Comparison of ENCODE assay signal across 21 cellular contexts in the genomic region with DNA sequence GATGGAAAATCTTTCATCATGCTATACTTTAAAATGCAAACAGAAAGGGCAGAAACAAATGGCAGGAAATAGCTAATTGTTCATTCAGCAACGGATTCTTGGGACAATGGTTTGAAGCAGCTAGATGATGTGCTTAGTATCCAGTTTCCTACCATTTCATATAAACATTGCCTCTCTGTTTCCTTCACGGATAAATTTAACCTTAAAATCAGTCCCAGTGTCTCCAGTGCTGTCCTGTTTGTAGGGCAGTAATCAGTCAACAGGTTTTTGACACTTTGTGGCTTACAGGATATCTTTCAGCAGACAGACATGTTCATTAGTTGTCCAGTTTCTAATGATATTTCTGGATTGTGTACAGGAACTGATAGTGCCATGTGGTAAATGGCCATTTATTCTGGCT.
"Had no signal": no experiment of that assay in that cellular context is flagged by ENCODE, and none has a peak within 500 bp of the region (broad histone marks: within the 10 kb centered on the region; RNA-seq: fewer than 3 reads in every experiment).

No MANE protein-coding gene starts in this region.

- H3K79me2 ChIP-seq: parathyroid adenoma had no signal

- DNase-seq: activated CD4-positive, alpha-beta T cell treated with anti-CD3 and anti-CD28 coated beads, Interleukin-2, amount 10 ng/mL, durations not matched to agents 7 days and 5 days; activated CD8-positive, alpha-beta memory T cell treated with anti-CD3 and anti-CD28 coated beads, Interleukin-2, amount 50 U/mL, for 4 hours; activated naive CD4-positive, alpha-beta T cell treated with anti-CD3 and anti-CD28 coated beads for 36 hours; activated T-cell treated with anti-CD3 and anti-CD28 coated beads, Interleukin-2, amount 50 U/mL, for 4 hours; anterior cingulate cortex; brain microvascular endothelial cell; cortex of kidney; effector CD8-positive, alpha-beta T cell; esophagus squamous epithelium; left cardiac atrium; lower lobe of right lung; natural killer cell; stimulated activated CD4-positive, alpha-beta T cell treated with anti-CD3 and anti-CD28 coated beads, Interleukin-4, amount 100 ng/mL, for 24 hours; stomach; testis; upper lobe of left lung had no signal

- H3K9me3 ChIP-seq: esophagus squamous epithelium, lower lobe of right lung, stomach, testis, upper lobe of left lung had no signal

- H3K4me2 ChIP-seq: smooth muscle cell had no signal

- H3K36me3 Mint-ChIP-seq: natural killer cell; stimulated activated effector memory CD8-positive, alpha-beta T cell treated with anti-CD3 and anti-CD28 coated beads, Interleukin-12 subunit alpha, Interleukin-12 subunit beta, amount 100 ng/mL, for 72 hours had no signal

- H2AFZ ChIP-seq: parathyroid adenoma had no signal

- H3K4me1 Mint-ChIP-seq: activated CD4-positive, alpha-beta T cell treated with anti-CD3 and anti-CD28 coated beads, Interleukin-2, amount 10 ng/mL, durations not matched to agents 7 days and 5 days; central memory CD8-positive, alpha-beta T cell had no signal

- H3K4me3 ChIP-seq: esophagus squamous epithelium, lower lobe of right lung, smooth muscle cell, stomach, testis, upper lobe of left lung had no signal

- H3K27ac ChIP-seq: brain microvascular endothelial cell, esophagus squamous epithelium, lower lobe of right lung, parathyroid adenoma, stomach, testis had no signal

- H3K27me3 Mint-ChIP-seq: central memory CD8-positive, alpha-beta T cell had no signal

- H3K4me3 Mint-ChIP-seq: activated CD4-positive, alpha-beta T cell treated with anti-CD3 and anti-CD28 coated beads, Interleukin-2, amount 10 ng/mL, durations not matched to agents 7 days and 5 days; activated naive CD4-positive, alpha-beta T cell treated with anti-CD3 and anti-CD28 coated beads for 36 hours; activated T-cell treated with anti-CD3 and anti-CD28 coated beads, Interleukin-2, amount 50 U/mL, for 4 hours; central memory CD8-positive, alpha-beta T cell; natural killer cell; stimulated activated effector memory CD8-positive, alpha-beta T cell treated with anti-CD3 and anti-CD28 coated beads, Interleukin-12 subunit alpha, Interleukin-12 subunit beta, amount 100 ng/mL, for 72 hours had no signal

- H3K36me3 ChIP-seq: brain microvascular endothelial cell, esophagus squamous epithelium, lower lobe of right lung, upper lobe of left lung had no signal

- FAIRE-seq: islet of Langerhans had no signal

- H3K27me3 ChIP-seq: brain microvascular endothelial cell, esophagus squamous epithelium, stomach, testis, upper lobe of left lung had no signal

- H3K4me1 ChIP-seq: esophagus squamous epithelium, lower lobe of right lung, stomach, testis had no signal

- H3K9ac ChIP-seq: parathyroid adenoma had no signal

- H3K27ac Mint-ChIP-seq: activated CD4-positive, alpha-beta T cell treated with anti-CD3 and anti-CD28 coated beads, Interleukin-2, amount 10 ng/mL, durations not matched to agents 7 days and 5 days; activated naive CD4-positive, alpha-beta T cell treated with anti-CD3 and anti-CD28 coated beads for 36 hours; natural killer cell; stimulated activated effector memory CD8-positive, alpha-beta T cell treated with anti-CD3 and anti-CD28 coated beads, Interleukin-12 subunit alpha, Interleukin-12 subunit beta, amount 100 ng/mL, for 72 hours had no signal

- H3K9me3 Mint-ChIP-seq: activated CD4-positive, alpha-beta T cell treated with anti-CD3 and anti-CD28 coated beads, Interleukin-2, amount 10 ng/mL, durations not matched to agents 7 days and 5 days; activated naive CD4-positive, alpha-beta T cell treated with anti-CD3 and anti-CD28 coated beads for 36 hours; activated T-cell treated with anti-CD3 and anti-CD28 coated beads, Interleukin-2, amount 50 U/mL, for 4 hours; central memory CD8-positive, alpha-beta T cell; natural killer cell; stimulated activated effector memory CD8-positive, alpha-beta T cell treated with anti-CD3 and anti-CD28 coated beads, Interleukin-12 subunit alpha, Interleukin-12 subunit beta, amount 100 ng/mL, for 72 hours had no signal
